Comparison of ENCODE assay signal across 10 cellular contexts in the genomic region with DNA sequence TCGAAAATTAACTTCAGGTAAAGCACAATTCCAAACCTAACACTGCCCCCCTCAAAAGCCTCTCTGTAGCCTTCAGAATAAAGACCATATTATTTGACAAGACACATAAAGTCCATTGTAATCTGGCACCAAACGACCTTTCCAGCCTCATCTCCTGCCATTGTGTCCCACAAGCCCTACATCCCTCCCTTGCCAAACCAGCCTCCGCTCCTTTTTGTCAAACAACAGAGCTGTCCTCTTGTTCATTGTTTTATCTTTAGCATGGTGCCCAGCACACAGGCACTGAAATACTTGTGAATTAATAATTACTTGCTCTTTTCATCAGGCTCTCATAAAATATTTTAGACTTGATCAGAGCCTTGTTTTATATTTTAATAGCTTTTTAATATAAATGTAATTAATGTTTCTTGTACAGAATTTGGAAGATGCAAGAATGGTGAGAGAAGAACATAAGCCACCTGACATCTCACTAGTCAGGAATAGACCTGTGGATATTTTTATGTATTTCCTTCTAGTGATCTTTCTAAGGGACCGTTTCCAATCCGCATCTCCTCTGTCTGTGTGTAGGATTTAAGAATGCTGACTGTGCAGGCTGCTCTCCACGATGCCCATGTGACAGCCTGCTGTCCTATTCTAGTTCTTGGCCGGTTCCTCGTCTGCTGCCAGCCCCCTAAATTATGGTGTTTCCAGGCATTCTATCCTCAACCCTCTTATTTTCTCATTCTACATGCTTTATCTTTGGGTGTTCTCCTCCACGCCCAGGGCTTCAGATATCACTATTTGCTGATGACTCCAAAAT. TPM values are rescaled to one million over a fixed set of nuclear protein-coding genes. Genes with fewer than 3 reads are reported as not detected.
DNase-seq lines count a peak whose midpoint lies in the region; ATAC-seq and TF ChIP-seq lines count a peak whose summit lies in the region.
"Had no signal": no experiment of that assay in that cellular context is flagged by ENCODE, and none has a peak within 500 bp of the region (broad histone marks: within the 10 kb centered on the region; RNA-seq: fewer than 3 reads in every experiment).

No MANE protein-coding gene starts in this region.

- TF ChIP-seq CTCF in heart right ventricle (IDR thresholded peaks at IDR 0.05), result no peak

- intact Hi-C loops in heart right ventricle (cut with DNase I), result loop anchor here in 8 of 10 donors (5.0 to 10.0 kb wide), 10 partner anchors 57 to 213 kb away; no protein-coding TSS in a partner anchor

- WGBS in heart right ventricle, 2 donors, result 57 to 59% methylated on average over 9 of the region's 9 CpGs

- peaks cover 36% of the 10 kb centered on the region for H3K36me3 Mint-ChIP-seq in T-helper 1 cell treated with Interleukin-12 subunit alpha and Interleukin-12 subunit beta and Interleukin-4 antibody, amounts not matched to agents 30 μg/mL and 1 μg/mL, for 36 hours (ENCODE audit: low read depth)
- H3K36me3 Mint-ChIP-seq in activated naive CD4-positive, alpha-beta T cell treated with anti-CD3 and anti-CD28 coated beads, Interleukin-2, amount 50 U/mL, for 72 hours, result peaks cover 35 to 49% of the 10 kb centered on the region in 2 donors

- peak overlapping the region in 1 of 10 donors; percentile 93 for H3K4me3 ChIP-seq in heart right ventricle
- H3K4me3 ChIP-seq: body of pancreas had no signal

- no peaks in the 10 kb centered on the region for H3K27me3 Mint-ChIP-seq in T-helper 1 cell treated with Interleukin-12 subunit alpha and Interleukin-12 subunit beta and Interleukin-4 antibody, amounts not matched to agents 30 μg/mL and 1 μg/mL, for 36 hours (ENCODE audit: low read depth)
- no peaks in the 10 kb centered on the region for H3K27me3 Mint-ChIP-seq in stimulated activated naive CD8-positive, alpha-beta T cell treated with anti-CD3 and anti-CD28 coated beads, Interleukin-15, amount 100 ng/mL, for 72 hours

- H3K9me3 ChIP-seq in heart right ventricle, result no peaks in the 10 kb centered on the region
- H3K9me3 ChIP-seq: body of pancreas had no signal

- peaks cover 0 to 51% (median 28%) of the 10 kb centered on the region in 9 donors for H3K4me1 ChIP-seq in heart right ventricle

- peaks cover 40% of the 10 kb centered on the region for H3K4me1 Mint-ChIP-seq in T-helper 1 cell treated with Interleukin-12 subunit alpha and Interleukin-12 subunit beta and Interleukin-4 antibody, amounts not matched to agents 30 μg/mL and 1 μg/mL, for 36 hours (ENCODE audit: low read depth)
- peaks cover 57% of the 10 kb centered on the region for H3K4me1 Mint-ChIP-seq in stimulated activated naive CD8-positive, alpha-beta T cell treated with anti-CD3 and anti-CD28 coated beads, Interleukin-15, amount 100 ng/mL, for 72 hours

- H3K27ac ChIP-seq in heart right ventricle, result peak overlapping the region in 4 of 10 donors; percentile 20 to 99 (median 41)

- H3K27ac Mint-ChIP-seq in T-helper 1 cell treated with Interleukin-12 subunit alpha and Interleukin-12 subunit beta and Interleukin-4 antibody, amounts not matched to agents 30 μg/mL and 1 μg/mL, for 36 hours, result peak overlapping the region; percentile 82
- peak overlapping the region; percentile 99 to 100 for H3K27ac Mint-ChIP-seq in activated naive CD4-positive, alpha-beta T cell treated with anti-CD3 and anti-CD28 coated beads, Interleukin-2, amount 50 U/mL, for 72 hours
- peak overlapping the region in 1 of 2 donors; percentile 42 for H3K27ac Mint-ChIP-seq in stimulated activated naive CD8-positive, alpha-beta T cell treated with anti-CD3 and anti-CD28 coated beads, Interleukin-15, amount 100 ng/mL, for 72 hours

- H3K9me3 Mint-ChIP-seq in T-helper 1 cell treated with Interleukin-12 subunit alpha and Interleukin-12 subunit beta and Interleukin-4 antibody, amounts not matched to agents 30 μg/mL and 1 μg/mL, for 36 hours, result no peaks in the 10 kb centered on the region
- peaks cover 0 to 12% of the 10 kb centered on the region in 2 donors for H3K9me3 Mint-ChIP-seq in activated naive CD4-positive, alpha-beta T cell treated with anti-CD3 and anti-CD28 coated beads, Interleukin-2, amount 50 U/mL, for 72 hours
- H3K9me3 Mint-ChIP-seq in stimulated activated naive CD8-positive, alpha-beta T cell treated with anti-CD3 and anti-CD28 coated beads, Interleukin-15, amount 100 ng/mL, for 72 hours, result peaks cover 0 to 12% of the 10 kb centered on the region in 2 donors

- H3K36me3 ChIP-seq in heart right ventricle, result peaks cover 0 to 5% (median 0%) of the 10 kb centered on the region in 9 donors

- H3K4me3 Mint-ChIP-seq in T-helper 1 cell treated with Interleukin-12 subunit alpha and Interleukin-12 subunit beta and Interleukin-4 antibody, amounts not matched to agents 30 μg/mL and 1 μg/mL, for 36 hours, result peak overlapping the region; percentile 78
- H3K4me3 Mint-ChIP-seq in stimulated activated naive CD8-positive, alpha-beta T cell treated with anti-CD3 and anti-CD28 coated beads, Interleukin-15, amount 100 ng/mL, for 72 hours, result peak overlapping the region; percentile 97 to 99

- DNase-seq in T-helper 1 cell (no peak), inferior parietal cortex (ENCODE audit: extremely low spot score) (peak; percentile 85), islet precursor cell (no peak), heart right ventricle (no peak)
- peak in 1 of 2 donors; percentile 15 for DNase-seq in activated naive CD4-positive, alpha-beta T cell treated with anti-CD3 and anti-CD28 coated beads, Interleukin-2, amount 50 U/mL, for 72 hours (ENCODE audit: low spot score in 2 of 2)
- no peak for DNase-seq in stimulated activated naive CD8-positive, alpha-beta T cell treated with anti-CD3 and anti-CD28 coated beads, Interleukin-15, amount 100 ng/mL, for 72 hours
- DNase-seq: NCI-H226 had no signal

- ATAC-seq in activated naive CD4-positive, alpha-beta T cell treated with anti-CD3 and anti-CD28 coated beads, Interleukin-2, amount 50 U/mL, for 72 hours, result no peak
- ATAC-seq in stimulated activated naive CD8-positive, alpha-beta T cell treated with anti-CD3 and anti-CD28 coated beads, Interleukin-15, amount 100 ng/mL, for 72 hours, result no peak
- ATAC-seq in HG03521 (IDR thresholded peaks at IDR 0.05; ENCODE audit: unreplicated experiment), result no peak
- ATAC-seq in heart right ventricle, result no peak
- ATAC-seq: body of pancreas had no signal

- H3K27me3 ChIP-seq in heart right ventricle, result no peaks in the 10 kb centered on the region
- H3K27me3 ChIP-seq: body of pancreas had no signal

RNA-seq across cellular contexts. Expression of a gene that starts 3.0 kb away (rescaled TPM):
- total RNA-seq in activated naive CD4-positive, alpha-beta T cell treated with anti-CD3 and anti-CD28 coated beads, Interleukin-2, amount 50 U/mL, for 72 hours, result 10 to 100 TPM; 52.7 to 56.8 TPM
- total RNA-seq in heart right ventricle, result 10 to 100 TPM; 18.3 to 41.4 (median 29.0) TPM
- polyA plus RNA-seq in heart right ventricle, result 10 to 100 TPM in 1 of 2 donors, 1 to 10 TPM in 1; 9.3 to 13.0 TPM
